25 cellular contexts compared by ENCODE assay signal in the genomic region with DNA sequence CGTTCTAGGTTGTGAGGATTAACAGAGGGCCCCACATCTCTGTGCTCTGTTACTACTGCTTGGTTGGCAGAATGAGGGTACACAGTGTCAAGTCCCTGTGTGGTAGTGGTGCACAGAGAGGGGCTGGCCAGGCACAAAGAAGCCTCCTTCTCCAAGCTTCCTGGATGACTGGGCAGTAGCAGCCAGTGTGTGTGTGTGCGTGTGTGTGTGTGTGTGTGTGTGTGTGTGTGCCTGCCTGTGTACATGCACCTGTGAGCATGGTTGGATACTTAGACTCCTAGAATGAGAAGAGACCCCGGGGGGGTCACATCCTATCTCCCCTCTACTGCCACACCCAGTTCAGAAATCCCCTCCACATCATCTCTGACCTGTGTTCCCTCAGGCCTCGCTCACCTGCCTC.
"Had no signal": no experiment of that assay in that cellular context is flagged by ENCODE, and none has a peak within 500 bp of the region (broad histone marks: within the 10 kb centered on the region; RNA-seq: fewer than 3 reads in every experiment).

No MANE protein-coding gene starts in this region.

- ATAC-seq: esophagus mucosa; heart left ventricle; left colon; lower lobe of right lung; naive thymus-derived CD8-positive, alpha-beta T cell; right cardiac atrium; WTC11 had no signal

- FAIRE-seq: endothelial cell of umbilical vein had no signal

- H3K27ac ChIP-seq: ascending aorta, lower lobe of right lung, spleen, testis, transverse colon had no signal

- H3K4me1 ChIP-seq: lower lobe of right lung, testis, transverse colon had no signal

- DNase-seq: activated CD4-positive, alpha-beta T cell treated with anti-CD3 and anti-CD28 coated beads, Interleukin-2, amount 50 U/mL, for 4 hours; activated CD8-positive, alpha-beta memory T cell treated with anti-CD3 and anti-CD28 coated beads, Interleukin-2, amount 50 U/mL, for 4 hours; activated effector memory CD4-positive, alpha-beta T cell treated with anti-CD3 and anti-CD28 coated beads, Interleukin-2, amount 50 U/mL, for 16 hours; activated naive CD4-positive, alpha-beta T cell treated with anti-CD3 and anti-CD28 coated beads, Interleukin-2, amount 10 ng/mL, durations not matched to agents 7 days and 5 days; activated naive CD8-positive, alpha-beta T cell treated with anti-CD3 and anti-CD28 coated beads, Interleukin-2, amount 10 ng/mL, durations not matched to agents 7 days and 5 days; activated T-cell treated with anti-CD3 and anti-CD28 coated beads, Interleukin-2, amount 50 U/mL, for 1 hour; central memory CD4-positive, alpha-beta T cell; foreskin fibroblast; left colon; lower lobe of right lung; mesenchymal stem cell; naive thymus-derived CD8-positive, alpha-beta T cell; right cardiac atrium; spleen; stimulated activated naive CD4-positive, alpha-beta T cell; testis; transverse colon had no signal

- H3K9me3 ChIP-seq: ascending aorta, heart left ventricle, lower lobe of right lung, spleen, testis, transverse colon had no signal

- H3K36me3 ChIP-seq: ascending aorta, heart left ventricle, lower lobe of right lung, spleen, transverse colon had no signal

- H3K27me3 Mint-ChIP-seq: activated naive CD4-positive, alpha-beta T cell treated with anti-CD3 and anti-CD28 coated beads, Interleukin-2, amount 10 ng/mL, durations not matched to agents 7 days and 5 days; activated naive CD8-positive, alpha-beta T cell treated with anti-CD3 and anti-CD28 coated beads, Interleukin-2, amount 10 ng/mL, durations not matched to agents 7 days and 5 days; brain; naive thymus-derived CD8-positive, alpha-beta T cell had no signal

- H3K4me3 ChIP-seq: ascending aorta, heart left ventricle, lower lobe of right lung, spleen, testis, transverse colon had no signal

- H3K27me3 ChIP-seq: ascending aorta, heart left ventricle, testis, transverse colon had no signal

- H3K27ac Mint-ChIP-seq: activated naive CD4-positive, alpha-beta T cell treated with anti-CD3 and anti-CD28 coated beads, Interleukin-2, amount 10 ng/mL, durations not matched to agents 7 days and 5 days; activated naive CD8-positive, alpha-beta T cell treated with anti-CD3 and anti-CD28 coated beads, Interleukin-2, amount 10 ng/mL, durations not matched to agents 7 days and 5 days; activated T-helper 1 cell treated with anti-CD3 and anti-CD28 coated beads, Interleukin-12 subunit alpha, Interleukin-12 subunit beta, Interleukin-2, Interleukin-4 antibody, amounts not matched to agents 30 ng/mL and 10 ng/mL and 1 ng/mL, durations not matched to agents 14 hours and 24 hours and 36 hours; naive thymus-derived CD8-positive, alpha-beta T cell; WTC11 had no signal

- H3K4me1 Mint-ChIP-seq: activated naive CD4-positive, alpha-beta T cell treated with anti-CD3 and anti-CD28 coated beads, Interleukin-2, amount 10 ng/mL, durations not matched to agents 7 days and 5 days; activated naive CD8-positive, alpha-beta T cell treated with anti-CD3 and anti-CD28 coated beads, Interleukin-2, amount 10 ng/mL, durations not matched to agents 7 days and 5 days had no signal

- H3K36me3 Mint-ChIP-seq: activated naive CD4-positive, alpha-beta T cell treated with anti-CD3 and anti-CD28 coated beads, Interleukin-2, amount 10 ng/mL, durations not matched to agents 7 days and 5 days; activated naive CD8-positive, alpha-beta T cell treated with anti-CD3 and anti-CD28 coated beads, Interleukin-2, amount 10 ng/mL, durations not matched to agents 7 days and 5 days; brain; naive thymus-derived CD8-positive, alpha-beta T cell; WTC11 had no signal

- H3K4me3 Mint-ChIP-seq: activated naive CD4-positive, alpha-beta T cell treated with anti-CD3 and anti-CD28 coated beads, Interleukin-2, amount 10 ng/mL, durations not matched to agents 7 days and 5 days; activated naive CD8-positive, alpha-beta T cell treated with anti-CD3 and anti-CD28 coated beads, Interleukin-2, amount 10 ng/mL, durations not matched to agents 7 days and 5 days; activated T-helper 1 cell treated with anti-CD3 and anti-CD28 coated beads, Interleukin-12 subunit alpha, Interleukin-12 subunit beta, Interleukin-2, Interleukin-4 antibody, amounts not matched to agents 30 ng/mL and 10 ng/mL and 1 ng/mL, durations not matched to agents 14 hours and 24 hours and 36 hours; brain; naive thymus-derived CD8-positive, alpha-beta T cell; neural crest cell; WTC11 had no signal
